In genomic region chr3:189455009-189455408, GRCh38 we compare ENCODE assay signal across 19 cellular contexts.
DNase-seq lines count a peak whose midpoint lies in the region; ATAC-seq and TF ChIP-seq lines count a peak whose summit lies in the region.
"Had no signal": no experiment of that assay in that cellular context is flagged by ENCODE, and none has a peak within 500 bp of the region (broad histone marks: within the 10 kb centered on the region; RNA-seq: fewer than 3 reads in every experiment).

No MANE protein-coding gene starts in this region.

- H3K27me3 Mint-ChIP-seq in mesothelial cell of epicardium (ENCODE audit: low read depth) = no peaks in the 10 kb centered on the region
- H3K27me3 Mint-ChIP-seq: CD4-positive, alpha-beta memory T cell had no signal

- peaks cover 60% of the 10 kb centered on the region for H3K4me1 Mint-ChIP-seq in mesothelial cell of epicardium

- ATAC-seq in GM21381 (IDR thresholded peaks at IDR 0.05; ENCODE audit: unreplicated experiment) (no peak), Right ventricle myocardium inferior (no peak)
- ATAC-seq: K562 had no signal

- DNase-seq in RWPE1 (ENCODE audit: low spot score) (no peak), epithelial cell of esophagus (ENCODE audit: low read depth) (peak; percentile 60), mesothelial cell of epicardium (ENCODE audit: low spot score in 2 of 2, unreplicated experiment in 2 of 2) (no peak), MV-4-11 (lab: John Stamatoyannopoulos, UW) (no peak), Right ventricle myocardium inferior (ENCODE audit: missing footprints) (no peak), tibial artery (no peak)
- DNase-seq: BE2C; Calu3; CD4-positive, alpha-beta memory T cell; DMS79; GOT3; NCI-H1436; NCI-H2029; NCI-H2171; NCI-H446 treated with DMSO at 0.1 percent for 48 hours; NCI-H82; PC-9 had no signal

- H3K9me3 ChIP-seq in tibial artery = no peaks in the 10 kb centered on the region
- H3K9me3 ChIP-seq: BE2C had no signal

- no peaks in the 10 kb centered on the region for H3K9me3 Mint-ChIP-seq in mesothelial cell of epicardium

- peak overlapping the region; percentile 67 for H3K27ac ChIP-seq in RWPE1
- no peak overlapping the region for H3K27ac ChIP-seq in tibial artery
- H3K27ac ChIP-seq: PC-9 had no signal

- peaks cover 0 to 33% (median 8%) of the 10 kb centered on the region in 4 donors for H3K4me1 ChIP-seq in tibial artery
- H3K4me1 ChIP-seq: BE2C had no signal

- CTCF ChIA-PET in RWPE1 (lab: Yijun Ruan, JAX) = no interaction called here

- H3K36me3 Mint-ChIP-seq in mesothelial cell of epicardium = no peaks in the 10 kb centered on the region
- H3K36me3 Mint-ChIP-seq: CD4-positive, alpha-beta memory T cell had no signal

- H3K4me3 Mint-ChIP-seq in mesothelial cell of epicardium = no peak overlapping the region
- H3K4me3 Mint-ChIP-seq: CD4-positive, alpha-beta memory T cell had no signal

- no peaks in the 10 kb centered on the region for H3K36me3 ChIP-seq in tibial artery
- H3K36me3 ChIP-seq: BE2C had no signal

- H3K27ac Mint-ChIP-seq in mesothelial cell of epicardium = peak overlapping the region; percentile 83
- H3K27ac Mint-ChIP-seq: CD4-positive, alpha-beta memory T cell had no signal

- H3K27me3 ChIP-seq in tibial artery = no peaks in the 10 kb centered on the region

- POLR2A ChIA-PET in RWPE1 (lab: Yijun Ruan, JAX; ENCODE audit: low non-redundant PET) = no interaction called here

- H3K4me3 ChIP-seq in epithelial cell of esophagus (ENCODE audit: low read length) (no peak overlapping the region), tibial artery (no peak overlapping the region)
- H3K4me3 ChIP-seq: K562, PC-9 had no signal

- intact Hi-C loops in Right ventricle myocardium inferior (cut with DNase I) = no loop called here
- intact Hi-C loops in tibial artery (cut with DNase I; ENCODE audit: low total_unique reads) = no loop called here

- TF ChIP-seq CTCF in RWPE1 (conservative IDR thresholded peaks at IDR 0.05; ENCODE audit: low read depth) (no peak), epithelial cell of esophagus (IDR thresholded peaks at IDR 0.05; ENCODE audit: insufficient read depth, low read depth, low read length, missing control alignments) (no peak), mesothelial cell of epicardium (IDR thresholded peaks at IDR 0.05; ENCODE audit: unreplicated experiment) (no peak), tibial artery (IDR thresholded peaks at IDR 0.05) (no peak)
